Comparison of ENCODE assay signal across 1 cellular context in the genomic region with DNA sequence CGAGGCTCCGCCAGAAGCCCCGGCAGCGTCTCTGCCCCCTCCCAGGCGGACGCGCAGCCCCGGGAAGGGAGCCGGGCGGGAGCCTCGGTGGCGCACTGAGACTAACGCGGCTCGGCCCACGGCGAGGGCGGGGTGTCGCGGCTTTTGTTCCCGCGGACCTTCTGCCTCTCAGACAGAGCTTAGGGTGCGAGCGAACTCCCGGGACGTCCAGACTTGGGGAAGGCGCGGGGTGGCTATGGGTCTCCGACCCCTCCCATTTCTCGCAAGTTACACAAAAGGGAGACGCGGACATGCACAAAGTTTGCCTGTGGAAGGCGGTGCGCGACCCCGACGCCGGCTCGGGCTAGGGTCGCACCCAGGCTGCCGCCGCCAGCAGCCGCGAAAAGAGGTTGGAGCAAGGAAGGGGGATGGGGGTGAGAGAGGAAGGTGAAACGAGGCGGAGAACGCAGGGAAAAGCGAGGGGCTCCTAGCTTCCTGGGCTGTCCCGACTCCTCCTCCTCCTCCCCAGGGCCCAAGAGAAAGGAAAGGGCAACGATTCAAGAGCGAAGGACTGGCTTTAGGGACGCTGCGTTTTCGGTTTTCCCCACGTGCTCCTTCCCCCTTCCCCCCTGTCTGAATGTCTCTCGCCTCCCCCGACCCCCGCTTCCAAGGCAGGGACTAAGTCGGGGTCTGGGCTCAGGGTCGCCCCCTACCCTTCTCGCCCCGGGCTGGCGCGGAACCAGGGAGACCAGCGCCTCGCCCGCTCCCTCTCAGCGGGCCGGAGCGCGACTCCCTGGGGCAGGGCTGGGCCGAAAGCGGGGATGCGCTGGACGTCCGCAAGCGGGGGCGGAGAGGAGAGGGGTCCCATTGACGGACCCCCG.
A peak's percentile ranks its signal among the peaks of the same experiment; 100 is the strongest.
TF ChIP-seq lines count a peak whose summit lies in the region.

No MANE protein-coding gene starts in this region.

TF ChIP-seq in H1, 55 proteins besides CTCF, POLR2A, EP300 and RAD21 (continued from another document):
- TF ChIP-seq TAF1 (IDR thresholded peaks at IDR 0.05; ENCODE audit: low read depth, low read length), result peak; percentile 47
- TF ChIP-seq, protein P1, sequence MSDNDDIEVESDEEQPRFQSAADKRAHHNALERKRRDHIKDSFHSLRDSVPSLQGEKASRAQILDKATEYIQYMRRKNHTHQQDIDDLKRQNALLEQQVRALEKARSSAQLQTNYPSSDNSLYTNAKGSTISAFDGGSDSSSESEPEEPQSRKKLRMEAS (IDR thresholded peaks at IDR 0.05), result peak; percentile 49; the same call in 1 of the 2 replicates
- TF ChIP-seq KDM4A (IDR thresholded peaks at IDR 0.05; ENCODE audit: low read depth, low read length, severe bottlenecking), result peak; percentile 9
- TF ChIP-seq FOSL1 (IDR thresholded peaks at IDR 0.05; ENCODE audit: insufficient read depth, low read depth, low read length), result no peak
- TF ChIP-seq, protein P2, sequence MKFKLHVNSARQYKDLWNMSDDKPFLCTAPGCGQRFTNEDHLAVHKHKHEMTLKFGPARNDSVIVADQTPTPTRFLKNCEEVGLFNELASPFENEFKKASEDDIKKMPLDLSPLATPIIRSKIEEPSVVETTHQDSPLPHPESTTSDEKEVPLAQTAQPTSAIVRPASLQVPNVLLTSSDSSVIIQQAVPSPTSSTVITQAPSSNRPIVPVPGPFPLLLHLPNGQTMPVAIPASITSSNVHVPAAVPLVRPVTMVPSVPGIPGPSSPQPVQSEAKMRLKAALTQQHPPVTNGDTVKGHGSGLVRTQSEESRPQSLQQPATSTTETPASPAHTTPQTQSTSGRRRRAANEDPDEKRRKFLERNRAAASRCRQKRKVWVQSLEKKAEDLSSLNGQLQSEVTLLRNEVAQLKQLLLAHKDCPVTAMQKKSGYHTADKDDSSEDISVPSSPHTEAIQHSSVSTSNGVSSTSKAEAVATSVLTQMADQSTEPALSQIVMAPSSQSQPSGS (IDR thresholded peaks at IDR 0.05; ENCODE audit: low read length), result no peak
- TF ChIP-seq PHF8 (conservative IDR thresholded peaks at IDR 0.05; ENCODE audit: low read depth, low read length), result 0 out of 2 replicates have a peak, but pooled peaks have one; percentile 4
- no peak for TF ChIP-seq SIRT6 (IDR thresholded peaks at IDR 0.05; ENCODE audit: low read length)
- TF ChIP-seq GABPA (IDR thresholded peaks at IDR 0.05; ENCODE audit: borderline replicate concordance, insufficient read depth, low read length), result no peak
- no peak for TF ChIP-seq SUZ12 (IDR thresholded peaks at IDR 0.05; ENCODE audit: low read length)
- peak; percentile 67 for TF ChIP-seq SAP30 (IDR thresholded peaks at IDR 0.05; ENCODE audit: insufficient read depth, insufficient replicate concordance, low read length)
- TF ChIP-seq SIN3A (conservative IDR thresholded peaks at IDR 0.05 in 1 of 2, IDR thresholded peaks at IDR 0.05 in 1 of 2; ENCODE audit: low read depth in 1 of 2, low read length in 2 of 2), result peak in 1 of 2 experiments; percentile 35; a peak in 2 of 4 replicates
- TF ChIP-seq POLR2AphosphoS5 (IDR thresholded peaks at IDR 0.05; ENCODE audit: low read depth, low read length), result peak; percentile 61; the same call in 1 of the 2 replicates
